ENCODE assay signal across 19 cellular contexts in genomic region chr15:81511160-81511559, GRCh38.
DNase-seq lines count a peak whose midpoint lies in the region; ATAC-seq, FAIRE-seq and TF ChIP-seq lines count a peak whose summit lies in the region.
"Had no signal": no experiment of that assay in that cellular context is flagged by ENCODE, and none has a peak within 500 bp of the region (broad histone marks: within the 10 kb centered on the region; RNA-seq: fewer than 3 reads in every experiment).

No MANE protein-coding gene starts in this region.

- ATAC-seq in foreskin keratinocyte = peak; percentile 35
- ATAC-seq: GM12878, GM23338, K562 had no signal

- H3F3A ChIP-seq in GM23248 (ENCODE audit: insufficient read depth) = peaks cover 17% of the 10 kb centered on the region

- no peaks in the 10 kb centered on the region for H3K9me3 ChIP-seq in GM23248 (ENCODE audit: low read depth)

- no peak overlapping the region for H3K4me3 ChIP-seq in AG10803 (ENCODE audit: low read length)
- no peak overlapping the region for H3K4me3 ChIP-seq in GM23248
- no peak overlapping the region for H3K4me3 ChIP-seq in bronchial epithelial cell (ENCODE audit: low read depth, low read length)
- H3K4me3 ChIP-seq: GM12878, GM23338, K562 had no signal

- H3K27ac ChIP-seq in GM23248 (no peak overlapping the region), foreskin keratinocyte (peak overlapping the region; percentile 1)
- H3K27ac ChIP-seq: HL-60 had no signal

- H3K9ac ChIP-seq in GM23248 = no peak overlapping the region

- H3K4me1 ChIP-seq in GM23248 (ENCODE audit: insufficient read depth) (peaks cover 17% of the 10 kb centered on the region), foreskin keratinocyte (peaks cover 29% of the 10 kb centered on the region)

- peak; percentile 73 for DNase-seq in AG10803 (ENCODE audit: low read depth)
- peak; percentile 72 for DNase-seq in GM23248
- peak; percentile 51 for DNase-seq in bronchial epithelial cell (ENCODE audit: low read depth)
- no peak for DNase-seq in foreskin keratinocyte
- no peak for DNase-seq in GM19238 (ENCODE audit: insufficient read length, low spot score)
- DNase-seq in central memory CD4-positive, alpha-beta T cell = no peak
- DNase-seq in activated naive CD4-positive, alpha-beta T cell treated with Interleukin-2 at 50 U/mL for 16 hours = no peak
- DNase-seq: C1 segment of cervical spinal cord, DMS 273 treated with DMSO at 0.1 percent for 48 hours, NCI-H146, NCI-H2107, NCI-H226, NCI-H774, SHP77 treated with DMSO at 0.1 percent for 48 hours had no signal

- in situ Hi-C loops in GM23248 (cut with MboI) = no loop called here

- no peaks in the 10 kb centered on the region for H3K9me2 ChIP-seq in GM23248 (ENCODE audit: insufficient read depth)

- H3K4me2 ChIP-seq in GM23248 (ENCODE audit: unreplicated experiment) = peak overlapping the region; percentile 13
- H3K4me2 ChIP-seq: GM23338 had no signal

- no peak for FAIRE-seq in bronchial epithelial cell (lab: Jason Lieb, UNC)
- FAIRE-seq: GM12878, K562, RCC 7860 had no signal

- H3K36me3 ChIP-seq in GM23248 (ENCODE audit: low read depth) (no peaks in the 10 kb centered on the region), bronchial epithelial cell (ENCODE audit: control insufficient read depth, insufficient read depth, low read length) (no peaks in the 10 kb centered on the region)

- H3K27me3 ChIP-seq in GM23248 (replicated peaks; ENCODE audit: insufficient read depth) (no peaks in the 10 kb centered on the region), bronchial epithelial cell (ENCODE audit: control insufficient read depth, insufficient read depth, low read length) (no peaks in the 10 kb centered on the region), foreskin keratinocyte (no peaks in the 10 kb centered on the region)

- WGBS in GM23248 (ENCODE audit: low coverage in 1 of 2, low lambda C conversion rate in 2 of 2, missing lambda C conversion rate in 2 of 2), 2 experiments = 0 to 4% methylated on average over 3 of the region's 3 CpGs

- TF ChIP-seq CTCF in AG10803 (conservative IDR thresholded peaks at IDR 0.05; ENCODE audit: low read length) (no peak), bronchial epithelial cell (IDR thresholded peaks at IDR 0.05; ENCODE audit: insufficient read depth, low read length, severe bottlenecking) (no peak), foreskin keratinocyte (conservative IDR thresholded peaks at IDR 0.05) (no peak)

- H4K20me1 ChIP-seq in GM23248 (ENCODE audit: insufficient read depth) = no peaks in the 10 kb centered on the region

- H3K79me2 ChIP-seq in GM23248 (ENCODE audit: insufficient read depth) = no peaks in the 10 kb centered on the region

- H2AFZ ChIP-seq in GM23248 = no peak overlapping the region
- H2AFZ ChIP-seq: GM23338 had no signal

Comparison
In these comparisons a context has a peak if more than half of its experiments do, and no peak if none do; other contexts are left out.
1. DNase-seq: peak in AG10803 (single experiment), GM23248 (single experiment) and bronchial epithelial cell (single experiment); none in foreskin keratinocyte (0 of 2), GM19238 (single experiment), central memory CD4-positive, alpha-beta T cell (single experiment) and activated naive CD4-positive, alpha-beta T cell treated with Interleukin-2 at 50 U/mL for 16 hours (single experiment).